Comparison of ENCODE assay signal across 8 cellular contexts in genomic region chr2:144516417-144516980, GRCh38. TPM values are rescaled to one million over a fixed set of nuclear protein-coding genes. Genes with fewer than 3 reads are reported as not detected.
DNase-seq lines count a peak whose midpoint lies in the region; ATAC-seq and TF ChIP-seq lines count a peak whose summit lies in the region.

No MANE protein-coding gene starts in this region.

- intact Hi-C loops in CD14-positive monocyte (cut with micrococcal nuclease), result loop anchor here (2.0 to 5.0 kb wide), 2 partner anchors 184 to 186 kb away; no protein-coding TSS in a partner anchor
- intact Hi-C loops in IMR-90 (cut with micrococcal nuclease), result loop anchor here (2.0 to 10.0 kb wide), 10 partner anchors 491 to 1796 kb away; no protein-coding TSS in a partner anchor
- intact Hi-C loops in ascending aorta (cut with DNase I), result loop anchor here (2.0 to 5.0 kb wide), 5 partner anchors 62 to 491 kb away; a partner anchor contains a TSS

- H4K20me1 ChIP-seq in IMR-90 (ENCODE audit: insufficient read depth, low read length), result peaks cover 15% of the 10 kb centered on the region; the same call in 1 of the 2 replicates

- peak overlapping the region; percentile 73 for H3K23ac ChIP-seq in IMR-90 (ENCODE audit: low read depth, low read length)

- in situ Hi-C loops in IMR-90 (cut with MboI; ENCODE audit: low sequenced_read_pairs), result loop anchor here (10.0 to 25.0 kb wide), 3 partner anchors 182 to 1796 kb away; a partner anchor contains a TSS

- H2AFZ ChIP-seq in IMR-90 (replicated peaks; ENCODE audit: low read length, poor library complexity), result peak overlapping the region; percentile 83

- H4K5ac ChIP-seq in IMR-90 (ENCODE audit: low read depth, low read length), result peak overlapping the region; percentile 94

- peak overlapping the region in 6 of 7 donors; percentile 96 to 100 (median 98) for H3K27ac Mint-ChIP-seq in CD14-positive monocyte

- peak overlapping the region; percentile 99 for H2BK5ac ChIP-seq in IMR-90 (ENCODE audit: low read depth, low read length, poor library complexity, severe bottlenecking)

- TF ChIP-seq CTCF in CD14-positive monocyte (IDR thresholded peaks at IDR 0.05), result no peak
- TF ChIP-seq CTCF in IMR-90 (conservative IDR thresholded peaks at IDR 0.05; ENCODE audit: low read depth, low read length), result no peak
- TF ChIP-seq CTCF in ascending aorta (IDR thresholded peaks at IDR 0.05), result no peak

- BruUV-seq in IMR-90 (replicated peaks; lab: Mats Ljungman, UMichigan), result no TSS peak

- no peaks in the 10 kb centered on the region for H3K9me3 ChIP-seq in IMR-90 (ENCODE audit: control insufficient read depth, insufficient read depth, low read length)
- no peaks in the 10 kb centered on the region for H3K9me3 ChIP-seq in ascending aorta
- H3K9me3 ChIP-seq in subcutaneous abdominal adipose tissue (ENCODE audit: control insufficient read depth in 5 of 5, low read length in 5 of 5), result no peaks in the 10 kb centered on the region

- H3K27ac ChIP-seq in IMR-90 (ENCODE audit: insufficient read depth, low read length) (peak overlapping the region; percentile 99), ascending aorta (peak overlapping the region; percentile 99 to 100), layer of hippocampus (ENCODE audit: low read depth, low read length) (peak overlapping the region; percentile 97), subcutaneous abdominal adipose tissue (ENCODE audit: low read depth, low read length) (peak overlapping the region; percentile 98)

- H3K4me1 ChIP-seq in IMR-90 (ENCODE audit: control insufficient read depth, insufficient read depth, low read length) (peaks cover 8% of the 10 kb centered on the region), ascending aorta (peaks cover 0 to 11% of the 10 kb centered on the region in 2 donors), subcutaneous abdominal adipose tissue (ENCODE audit: control insufficient read depth in 5 of 5, insufficient read depth in 5 of 5, low read length in 5 of 5) (peaks cover 9 to 65% (median 38%) of the 10 kb centered on the region in 5 donors)

- H3K9me1 ChIP-seq in IMR-90 (ENCODE audit: insufficient read depth, low read length), result no peaks in the 10 kb centered on the region

- dilution Hi-C loops in IMR-90 (cut with HindIII; ENCODE audit: low sequenced_read_pairs, unreplicated experiment), result no loop called here

- H3K79me1 ChIP-seq in IMR-90 (ENCODE audit: low read depth in 1 of 2, low read length in 2 of 2), result peaks cover 16 to 36% of the 10 kb centered on the region in 2 experiments; a peak in 3 of 4 replicates

- DNase-seq in CD14-positive monocyte (ENCODE audit: low spot score) (no peak), IMR-90 (no peak), ascending aorta (ENCODE audit: low spot score in 2 of 2) (no peak), medulla oblongata (ENCODE audit: extremely low spot score) (no peak), GDM1 (lab: John Stamatoyannopoulos, UW) (no peak)

- ATAC-seq in GM21360 (IDR thresholded peaks at IDR 0.05; ENCODE audit: unreplicated experiment), result peak; percentile 5
- peak; percentile 24 for ATAC-seq in IMR-90 (ENCODE audit: low read depth)

- H3K36me3 Mint-ChIP-seq in CD14-positive monocyte, result peaks cover 52% of the 10 kb centered on the region in 2 donors

- peak overlapping the region; percentile 2 for H2AK5ac ChIP-seq in IMR-90 (ENCODE audit: low read depth, low read length)

- H3K4me3 ChIP-seq in IMR-90 (ENCODE audit: insufficient read depth, low read depth, low read length), result peak overlapping the region; percentile 99
- peak overlapping the region; percentile 85 to 89 for H3K4me3 ChIP-seq in ascending aorta
- H3K4me3 ChIP-seq in subcutaneous abdominal adipose tissue (ENCODE audit: low read depth in 1 of 5, low read length in 5 of 5), result peak overlapping the region; percentile 78 to 93 (median 92)

- POLR2A ChIA-PET in IMR-90 (lab: Charles Lee; ENCODE audit: unreplicated experiment), result no interaction called here

- peak overlapping the region; percentile 9; the same call in 1 of the 3 replicates for H2BK15ac ChIP-seq in IMR-90 (ENCODE audit: low read depth, low read length)

- no peak; the same call in 1 of the 2 replicates for TF ChIP-seq RAD21 in IMR-90 (IDR thresholded peaks at IDR 0.05; ENCODE audit: low read length)

- H2AK9ac ChIP-seq in IMR-90 (replicated peaks; ENCODE audit: low read depth, low read length, poor library complexity), result peak overlapping the region; percentile 88

- peak overlapping the region; percentile 80 for H3K14ac ChIP-seq in IMR-90 (replicated peaks; ENCODE audit: low read depth, low read length)

- H3K4me3 Mint-ChIP-seq in CD14-positive monocyte, result peak overlapping the region; percentile 97 to 99

- CTCF ChIA-PET in IMR-90 (lab: Yijun Ruan, JAX), result no interaction called here

- peak overlapping the region; percentile 17; the same call in 1 of the 2 replicates for H2BK20ac ChIP-seq in IMR-90 (ENCODE audit: low read depth, low read length)

- peak overlapping the region; percentile 96 for H3K18ac ChIP-seq in IMR-90 (ENCODE audit: low read depth, low read length)

- H2BK120ac ChIP-seq in IMR-90 (ENCODE audit: low read depth, low read length), result peak overlapping the region; percentile 73

- H3K4me1 Mint-ChIP-seq in CD14-positive monocyte, result peaks cover 40% of the 10 kb centered on the region

- peak overlapping the region; percentile 90 for H3K9ac ChIP-seq in IMR-90 (ENCODE audit: low read depth, low read length)
- peak overlapping the region; percentile 51 to 97 (median 95) for H3K9ac ChIP-seq in subcutaneous abdominal adipose tissue (ENCODE audit: low read length in 5 of 5)

- H3K4ac ChIP-seq in IMR-90 (ENCODE audit: low read depth, low read length), result peak overlapping the region; percentile 86

- 0% methylated on average over 7 of the region's 57 CpGs; no CpG with 5 or more reads in 1 of the 2 experiments for WGBS in IMR-90 (ENCODE audit: extremely low coverage in 2 of 2, insufficient read length in 1 of 2), 2 experiments

- no peak for TF ChIP-seq POLR2A in IMR-90 (IDR thresholded peaks at IDR 0.05; ENCODE audit: low read depth, low read length)

- H3K56ac ChIP-seq in IMR-90 (ENCODE audit: extremely low read depth, insufficient read depth, low read length), result peak overlapping the region; percentile 73; the same call in 1 of the 2 replicates

- no peaks in the 10 kb centered on the region; the same call in 1 of the 2 replicates for H3K36me3 ChIP-seq in IMR-90 (ENCODE audit: control insufficient read depth, insufficient read depth, low read length)
- no peaks in the 10 kb centered on the region for H3K36me3 ChIP-seq in ascending aorta
- H3K36me3 ChIP-seq in subcutaneous abdominal adipose tissue (ENCODE audit: control insufficient read depth in 5 of 5, insufficient read depth in 5 of 5, low read length in 5 of 5), result peaks cover 0 to 4% (median 0%) of the 10 kb centered on the region in 5 donors

- H3K27me3 Mint-ChIP-seq in CD14-positive monocyte (ENCODE audit: low read depth in 3 of 3), result no peaks in the 10 kb centered on the region

- H3K27me3 ChIP-seq in IMR-90 (ENCODE audit: control insufficient read depth, insufficient read depth, low read length) (no peaks in the 10 kb centered on the region), ascending aorta (no peaks in the 10 kb centered on the region), layer of hippocampus (ENCODE audit: control insufficient read depth, insufficient read depth, low read length) (no peaks in the 10 kb centered on the region), subcutaneous abdominal adipose tissue (ENCODE audit: control insufficient read depth in 5 of 5, insufficient read depth in 4 of 5, low read length in 5 of 5) (no peaks in the 10 kb centered on the region)

- H4K91ac ChIP-seq in IMR-90 (ENCODE audit: insufficient read depth, low read depth, low read length), result peak overlapping the region; percentile 81

- peaks cover 0 to 8% (median 2%) of the 10 kb centered on the region in 7 donors for H3K9me3 Mint-ChIP-seq in CD14-positive monocyte

- H3K4me2 ChIP-seq in IMR-90 (ENCODE audit: low read depth, low read length), result peak overlapping the region; percentile 76

- H4K8ac ChIP-seq in IMR-90 (ENCODE audit: low read depth in 2 of 2, low read length in 2 of 2), result peak overlapping the region; percentile 65 to 75; a peak in 2 of 4 replicates

TF ChIP-seq in IMR-90, 13 proteins besides CTCF, POLR2A, EP300 and RAD21:
- TF ChIP-seq CHD1 (IDR thresholded peaks at IDR 0.05; ENCODE audit: low read depth, low read length), result 0 out of 2 replicates have a peak, but pooled peaks have one; percentile 10
- no peak for TF ChIP-seq FOS (IDR thresholded peaks at IDR 0.05; ENCODE audit: low read depth, low read length)
- TF ChIP-seq MXI1 (IDR thresholded peaks at IDR 0.05; ENCODE audit: borderline replicate concordance, low read depth, low read length), result no peak
- no peak for TF ChIP-seq BHLHE40 (IDR thresholded peaks at IDR 0.05; ENCODE audit: low read depth, low read length)
- TF ChIP-seq MAZ (IDR thresholded peaks at IDR 0.05; ENCODE audit: borderline replicate concordance, low read depth, low read length), result peak; percentile 11; the same call in 1 of the 2 replicates

RNA-seq across cellular contexts. Expression of gene ZEB2, which starts 3.4 kb away (rescaled TPM):
- polyA plus RNA-seq in CD14-positive monocyte (10 to 100 TPM; 76.8 to 93.8 TPM), IMR-90 (2012; rRNA removed) (22.4 and 23.8 TPM in 2 replicates)
- total RNA-seq in IMR-90 (2012; rRNA removed) (50.9 and 52.5 TPM in 2 replicates), ascending aorta (74.6 TPM)
- polyA plus RNA-seq in IMR-90 (2012; cell fraction: cytosol; rRNA removed), result 9.9 and 12.5 TPM in 2 replicates
- polyA plus RNA-seq in IMR-90 (2012; cell fraction: nucleus; rRNA removed; ENCODE audit: low replicate concordance), result 12.0 and 32.4 TPM in 2 replicates
